In the genomic region with DNA sequence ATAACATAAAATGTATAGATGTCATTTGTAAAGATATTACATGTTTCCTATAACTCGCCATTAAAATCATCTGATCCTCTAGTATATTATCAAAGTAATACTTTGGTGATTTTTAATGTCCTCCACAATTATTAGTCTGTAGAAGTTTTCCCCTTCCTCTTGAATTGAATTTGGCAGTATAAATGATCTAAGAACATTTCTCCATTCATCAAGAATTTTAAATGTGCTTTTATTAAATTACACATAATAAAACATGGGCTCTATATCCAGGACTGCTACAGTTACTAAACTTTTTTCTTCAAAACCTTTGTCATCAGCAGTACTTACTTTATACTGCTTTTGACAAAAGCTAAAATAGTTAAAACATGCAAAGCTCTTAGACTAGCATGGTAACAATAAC, we compare ENCODE assay signal across 1 cellular context.
TF ChIP-seq lines count a peak whose summit lies in the region.

No MANE protein-coding gene starts in this region.

TF ChIP-seq in SK-N-SH treated with all-trans-retinoic acid at 6 μM for 48 hours, 23 proteins besides CTCF, POLR2A, EP300 and RAD21 (continued from another document):
- TF ChIP-seq, protein P1, sequence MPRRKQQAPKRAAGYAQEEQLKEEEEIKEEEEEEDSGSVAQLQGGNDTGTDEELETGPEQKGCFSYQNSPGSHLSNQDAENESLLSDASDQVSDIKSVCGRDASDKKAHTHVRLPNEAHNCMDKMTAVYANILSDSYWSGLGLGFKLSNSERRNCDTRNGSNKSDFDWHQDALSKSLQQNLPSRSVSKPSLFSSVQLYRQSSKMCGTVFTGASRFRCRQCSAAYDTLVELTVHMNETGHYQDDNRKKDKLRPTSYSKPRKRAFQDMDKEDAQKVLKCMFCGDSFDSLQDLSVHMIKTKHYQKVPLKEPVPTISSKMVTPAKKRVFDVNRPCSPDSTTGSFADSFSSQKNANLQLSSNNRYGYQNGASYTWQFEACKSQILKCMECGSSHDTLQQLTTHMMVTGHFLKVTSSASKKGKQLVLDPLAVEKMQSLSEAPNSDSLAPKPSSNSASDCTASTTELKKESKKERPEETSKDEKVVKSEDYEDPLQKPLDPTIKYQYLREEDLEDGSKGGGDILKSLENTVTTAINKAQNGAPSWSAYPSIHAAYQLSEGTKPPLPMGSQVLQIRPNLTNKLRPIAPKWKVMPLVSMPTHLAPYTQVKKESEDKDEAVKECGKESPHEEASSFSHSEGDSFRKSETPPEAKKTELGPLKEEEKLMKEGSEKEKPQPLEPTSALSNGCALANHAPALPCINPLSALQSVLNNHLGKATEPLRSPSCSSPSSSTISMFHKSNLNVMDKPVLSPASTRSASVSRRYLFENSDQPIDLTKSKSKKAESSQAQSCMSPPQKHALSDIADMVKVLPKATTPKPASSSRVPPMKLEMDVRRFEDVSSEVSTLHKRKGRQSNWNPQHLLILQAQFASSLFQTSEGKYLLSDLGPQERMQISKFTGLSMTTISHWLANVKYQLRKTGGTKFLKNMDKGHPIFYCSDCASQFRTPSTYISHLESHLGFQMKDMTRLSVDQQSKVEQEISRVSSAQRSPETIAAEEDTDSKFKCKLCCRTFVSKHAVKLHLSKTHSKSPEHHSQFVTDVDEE (CRISPR knock-in tag; IDR thresholded peaks at IDR 0.05) = no peak
- TF ChIP-seq CSDC2 (CRISPR knock-in tag; IDR thresholded peaks at IDR 0.05) = no peak
- TF ChIP-seq PATZ1 (CRISPR knock-in tag; IDR thresholded peaks at IDR 0.05; ENCODE audit: borderline replicate concordance) = no peak
- TF ChIP-seq SNAI2 (CRISPR knock-in tag; IDR thresholded peaks at IDR 0.05) = no peak
- TF ChIP-seq TOX (CRISPR knock-in tag; IDR thresholded peaks at IDR 0.05; ENCODE audit: borderline replicate concordance) = no peak
- no peak for TF ChIP-seq ZNF565 (CRISPR knock-in tag; conservative IDR thresholded peaks at IDR 0.05; ENCODE audit: low read depth)
- no peak for TF ChIP-seq ESRRG (CRISPR knock-in tag; IDR thresholded peaks at IDR 0.05)
- no peak for TF ChIP-seq CSRNP3 (CRISPR knock-in tag; IDR thresholded peaks at IDR 0.05)
- TF ChIP-seq ARNTL (CRISPR knock-in tag; IDR thresholded peaks at IDR 0.05; ENCODE audit: borderline replicate concordance, low read depth) = no peak
- no peak for TF ChIP-seq ZFP3 (CRISPR knock-in tag; IDR thresholded peaks at IDR 0.05)
- TF ChIP-seq ISL1 (CRISPR knock-in tag; IDR thresholded peaks at IDR 0.05) = peak; percentile 90
- no peak for TF ChIP-seq TCF4 (CRISPR knock-in tag; IDR thresholded peaks at IDR 0.05; ENCODE audit: borderline replicate concordance)
- TF ChIP-seq ZNF8 (CRISPR knock-in tag; IDR thresholded peaks at IDR 0.05) = no peak
